Comparison of ENCODE assay signal across 21 cellular contexts in the genomic region with DNA sequence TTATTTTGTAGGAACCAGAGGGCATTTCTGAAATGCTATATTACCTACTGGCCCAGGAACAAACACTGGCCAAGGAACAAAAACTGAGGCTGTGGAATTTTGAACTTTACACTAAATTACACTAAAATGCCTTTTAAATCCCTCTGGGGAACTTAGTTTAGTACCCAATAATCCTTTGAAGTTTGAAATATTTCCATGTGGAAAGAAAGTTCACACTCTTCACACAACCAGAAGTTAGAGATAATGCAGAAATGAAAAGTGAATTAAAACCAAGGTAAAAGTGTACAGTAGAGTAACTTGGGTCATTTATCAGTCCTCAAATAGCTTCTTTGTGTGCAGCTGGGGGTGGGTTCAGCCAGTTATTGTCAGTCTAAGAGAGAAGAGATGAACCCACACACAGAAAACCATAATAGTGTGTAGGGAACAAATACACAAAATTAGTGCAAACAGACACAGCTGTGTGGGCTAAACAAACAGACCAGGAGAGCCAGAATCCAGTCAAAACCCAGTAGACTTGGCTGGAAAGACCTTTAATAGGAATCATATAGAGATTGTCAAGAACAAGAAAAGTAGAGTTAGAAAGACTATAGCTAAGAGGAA. TPM values are rescaled to one million over a fixed set of nuclear protein-coding genes. Genes with fewer than 3 reads are reported as not detected.
A peak's percentile ranks its signal among the peaks of the same experiment; 100 is the strongest.
DNase-seq lines count a peak whose midpoint lies in the region; ATAC-seq and TF ChIP-seq lines count a peak whose summit lies in the region.
"Had no signal": no experiment of that assay in that cellular context is flagged by ENCODE, and none has a peak within 500 bp of the region (broad histone marks: within the 10 kb centered on the region; RNA-seq: fewer than 3 reads in every experiment).

No MANE protein-coding gene starts in this region.

- H3K4me1 ChIP-seq in naive thymus-derived CD4-positive, alpha-beta T cell (ENCODE audit: control insufficient read depth in 2 of 2, insufficient read depth in 2 of 2, low read length in 2 of 2): no peaks in the 10 kb centered on the region
- H3K4me1 ChIP-seq: HAP-1 had no signal

- TF ChIP-seq CTCF in mesothelial cell of epicardium (IDR thresholded peaks at IDR 0.05; ENCODE audit: unreplicated experiment): no peak

- no peaks in the 10 kb centered on the region for H3K27me3 ChIP-seq in naive thymus-derived CD4-positive, alpha-beta T cell (ENCODE audit: control insufficient read depth in 2 of 2, insufficient read depth in 2 of 2, low read length in 2 of 2)

- no peak overlapping the region for H3K27ac ChIP-seq in naive thymus-derived CD4-positive, alpha-beta T cell (ENCODE audit: low read depth, low read length)
- H3K27ac ChIP-seq: PC-9, RWPE1 had no signal

- intact Hi-C loops in naive thymus-derived CD4-positive, alpha-beta T cell (cut with micrococcal nuclease): no loop called here

- no peaks in the 10 kb centered on the region for H3K9me3 ChIP-seq in naive thymus-derived CD4-positive, alpha-beta T cell (ENCODE audit: control insufficient read depth in 2 of 3, low read length in 3 of 3)
- H3K9me3 ChIP-seq: HAP-1 had no signal

- H3K4me1 Mint-ChIP-seq in stimulated activated naive CD8-positive, alpha-beta T cell treated with anti-CD3 and anti-CD28 coated beads, Interleukin-15, Interleukin-2, amounts not matched to agents 100 ng/mL and 50 ng/mL, for 24 hours (ENCODE audit: low read depth): peaks cover 41% of the 10 kb centered on the region
- H3K4me1 Mint-ChIP-seq in mesothelial cell of epicardium: peaks cover 10% of the 10 kb centered on the region
- peaks cover 0 to 22% (median 2%) of the 10 kb centered on the region in 7 donors for H3K4me1 Mint-ChIP-seq in naive thymus-derived CD4-positive, alpha-beta T cell

- no peak for ATAC-seq in stimulated activated naive CD8-positive, alpha-beta T cell treated with anti-CD3 and anti-CD28 coated beads, Interleukin-15, Interleukin-2, amounts not matched to agents 100 U/mL and 50 U/mL, for 24 hours
- no peak for ATAC-seq in naive thymus-derived CD4-positive, alpha-beta T cell

- H3K9me3 Mint-ChIP-seq in stimulated activated naive CD8-positive, alpha-beta T cell treated with anti-CD3 and anti-CD28 coated beads, Interleukin-15, Interleukin-2, amounts not matched to agents 100 ng/mL and 50 ng/mL, for 24 hours: no peaks in the 10 kb centered on the region
- H3K9me3 Mint-ChIP-seq in mesothelial cell of epicardium: peaks cover 7% of the 10 kb centered on the region
- H3K9me3 Mint-ChIP-seq in naive thymus-derived CD4-positive, alpha-beta T cell: no peaks in the 10 kb centered on the region
- H3K9me3 Mint-ChIP-seq: CD14-positive monocyte had no signal

- DNase-seq in stimulated activated naive CD8-positive, alpha-beta T cell treated with anti-CD3 and anti-CD28 coated beads, Interleukin-15, Interleukin-2, amounts not matched to agents 100 U/mL and 50 U/mL, for 24 hours: no peak
- DNase-seq in NCI-H69 (lab: John Stamatoyannopoulos, UW) (peak; percentile 31), mesothelial cell of epicardium (ENCODE audit: low spot score in 2 of 2, unreplicated experiment in 2 of 2) (no peak), kidney glomerular epithelial cell (lab: John Stamatoyannopoulos, UW) (no peak)
- DNase-seq in activated naive CD4-positive, alpha-beta T cell (lab: John Stamatoyannopoulos, UW): no peak
- no peak for DNase-seq in naive thymus-derived CD4-positive, alpha-beta T cell
- DNase-seq: ACHN, DMS153, GDM1, Kasumi-1, MM.1S, NCI-H1092, NCI-H1436 treated with DMSO at 0.1 percent for 48 hours, NCI-H2107, NCI-H510A, PC-9, SIG-M5 had no signal

- H3K36me3 ChIP-seq in naive thymus-derived CD4-positive, alpha-beta T cell (ENCODE audit: control insufficient read depth in 2 of 3, insufficient read depth in 3 of 3, low read length in 3 of 3): peaks cover 0 to 17% (median 0%) of the 10 kb centered on the region in 3 experiments

- H3K36me3 Mint-ChIP-seq in stimulated activated naive CD8-positive, alpha-beta T cell treated with anti-CD3 and anti-CD28 coated beads, Interleukin-15, Interleukin-2, amounts not matched to agents 100 ng/mL and 50 ng/mL, for 24 hours (ENCODE audit: low read depth): peaks cover 64% of the 10 kb centered on the region
- peaks cover 60% of the 10 kb centered on the region for H3K36me3 Mint-ChIP-seq in mesothelial cell of epicardium
- H3K36me3 Mint-ChIP-seq in naive thymus-derived CD4-positive, alpha-beta T cell: peaks cover 14 to 57% (median 37%) of the 10 kb centered on the region in 5 donors

- no peak overlapping the region for H3K4me3 ChIP-seq in naive thymus-derived CD4-positive, alpha-beta T cell (ENCODE audit: low read length)
- H3K4me3 ChIP-seq: HAP-1, PC-9 had no signal

- peak overlapping the region; percentile 39 for H3K27ac Mint-ChIP-seq in stimulated activated naive CD8-positive, alpha-beta T cell treated with anti-CD3 and anti-CD28 coated beads, Interleukin-15, Interleukin-2, amounts not matched to agents 100 ng/mL and 50 ng/mL, for 24 hours
- peak overlapping the region; percentile 51 for H3K27ac Mint-ChIP-seq in mesothelial cell of epicardium
- no peak overlapping the region for H3K27ac Mint-ChIP-seq in naive thymus-derived CD4-positive, alpha-beta T cell

- no peaks in the 10 kb centered on the region for H3K27me3 Mint-ChIP-seq in stimulated activated naive CD8-positive, alpha-beta T cell treated with anti-CD3 and anti-CD28 coated beads, Interleukin-15, Interleukin-2, amounts not matched to agents 100 ng/mL and 50 ng/mL, for 24 hours
- H3K27me3 Mint-ChIP-seq in mesothelial cell of epicardium (ENCODE audit: low read depth): no peaks in the 10 kb centered on the region
- no peaks in the 10 kb centered on the region for H3K27me3 Mint-ChIP-seq in naive thymus-derived CD4-positive, alpha-beta T cell

- POLR2A ChIA-PET in naive thymus-derived CD4-positive, alpha-beta T cell (lab: Charles Lee): no interaction called here

- H3K4me3 Mint-ChIP-seq in stimulated activated naive CD8-positive, alpha-beta T cell treated with anti-CD3 and anti-CD28 coated beads, Interleukin-15, Interleukin-2, amounts not matched to agents 100 ng/mL and 50 ng/mL, for 24 hours: no peak overlapping the region
- H3K4me3 Mint-ChIP-seq in mesothelial cell of epicardium: no peak overlapping the region
- no peak overlapping the region for H3K4me3 Mint-ChIP-seq in naive thymus-derived CD4-positive, alpha-beta T cell
- H3K4me3 Mint-ChIP-seq: CD14-positive monocyte had no signal

- CTCF ChIA-PET in naive thymus-derived CD4-positive, alpha-beta T cell (lab: Charles Lee): interaction anchor here (0.8 kb wide), 1 partner anchor 76 kb away, joined by 3 read pairs; no protein-coding TSS in a partner anchor

RNA-seq across cellular contexts. Expression of gene DGKI, which starts 46.5 kb away (rescaled TPM):
- total RNA-seq in mesothelial cell of epicardium: 1.7 to 2.2 TPM (median 2.0 TPM) in 3 replicates
- total RNA-seq in naive thymus-derived CD4-positive, alpha-beta T cell: 1 to 10 TPM in 1 of 5 experiments, not detected in 4; 1.3 TPM
- polyA plus RNA-seq in naive thymus-derived CD4-positive, alpha-beta T cell: not detected
- polyA plus RNA-seq: CD14-positive monocyte had no signal

Comparison
In these comparisons a context has a peak if more than half of its experiments do, and no peak if none do; other contexts are left out.
1. H3K27ac Mint-ChIP-seq: peak in stimulated activated naive CD8-positive, alpha-beta T cell treated with anti-CD3 and anti-CD28 coated beads, Interleukin-15, Interleukin-2, amounts not matched to agents 100 ng/mL and 50 ng/mL, for 24 hours (single experiment) and mesothelial cell of epicardium (single experiment); none in naive thymus-derived CD4-positive, alpha-beta T cell (0 of 9).